ENCODE assay signal across 28 cellular contexts in genomic region chr2:167825664-167826063, GRCh38.
"Had no signal": no experiment of that assay in that cellular context is flagged by ENCODE, and none has a peak within 500 bp of the region (broad histone marks: within the 10 kb centered on the region; RNA-seq: fewer than 3 reads in every experiment).

No MANE protein-coding gene starts in this region.

- DNase-seq: activated CD4-positive, alpha-beta T cell treated with anti-CD3 and anti-CD28 coated beads, Interleukin-2, amount 10 ng/mL, durations not matched to agents 24 days and 14 days; activated CD4-positive, alpha-beta T cell treated with anti-CD3 and anti-CD28 coated beads, Interleukin-2, amount 50 U/mL, for 4 hours; activated CD8-positive, alpha-beta T cell treated with anti-CD3 and anti-CD28 coated beads for 36 hours; activated effector memory CD4-positive, alpha-beta T cell treated with anti-CD3 and anti-CD28 coated beads, Interleukin-2, amount 50 U/mL, for 16 hours; activated naive CD4-positive, alpha-beta T cell; activated naive CD8-positive, alpha-beta T cell treated with anti-CD3 and anti-CD28 coated beads, Interleukin-2, amount 10 ng/mL, durations not matched to agents 7 days and 5 days; activated T-cell treated with anti-CD3 and anti-CD28 coated beads, Interleukin-2, amount 50 U/mL, for 1 hour; activated T-cell treated with anti-CD3 and anti-CD28 coated beads, Interleukin-2, amount 50 U/mL, for 72 hours; adrenal gland; NCI-H1105; NCI-H1417 treated with DMSO at 0.1 percent for 48 hours; NCI-H187 treated with DMSO at 0.1 percent for 48 hours; NCI-H2081; NCI-H510A; NCI-H526; NCI-H748 treated with DMSO at 0.1 percent for 48 hours; NK-92 treated with Interleukin-12 subunit alpha and Interleukin-12 subunit beta, amount 100 ng/mL, for 24 hours; SHP77; SK-N-SH had no signal

- H3K4me1 Mint-ChIP-seq: activated CD4-positive, alpha-beta T cell treated with anti-CD3 and anti-CD28 coated beads, Interleukin-2, amount 10 ng/mL, durations not matched to agents 24 days and 14 days; activated naive CD4-positive, alpha-beta T cell treated with anti-CD3 and anti-CD28 coated beads, Interleukin-2, amount 50 U/mL, for 24 hours; activated naive CD8-positive, alpha-beta T cell treated with anti-CD3 and anti-CD28 coated beads, Interleukin-2, amount 10 ng/mL, durations not matched to agents 7 days and 5 days; activated T-helper 17 cell treated with anti-CD3 and anti-CD28 coated beads, Interleukin-2, amount 50 U/mL, for 72 hours; central memory CD8-positive, alpha-beta T cell had no signal

- H3K9ac ChIP-seq: SK-N-SH had no signal

- H3K4me3 ChIP-seq: adrenal gland, cardiac muscle cell, K562, SJSA1 had no signal

- H3K9me2 ChIP-seq: SK-N-SH had no signal

- H3K27ac Mint-ChIP-seq: activated CD4-positive, alpha-beta T cell treated with anti-CD3 and anti-CD28 coated beads, Interleukin-2, amount 10 ng/mL, durations not matched to agents 24 days and 14 days; activated CD8-positive, alpha-beta T cell treated with anti-CD3 and anti-CD28 coated beads for 36 hours; activated naive CD4-positive, alpha-beta T cell treated with anti-CD3 and anti-CD28 coated beads, Interleukin-2, amount 50 U/mL, for 24 hours; activated naive CD8-positive, alpha-beta T cell treated with anti-CD3 and anti-CD28 coated beads, Interleukin-2, amount 10 ng/mL, durations not matched to agents 7 days and 5 days; activated T-cell treated with anti-CD3 and anti-CD28 coated beads, Interleukin-2, amount 50 U/mL, for 72 hours; activated T-helper 17 cell treated with anti-CD3 and anti-CD28 coated beads, Interleukin-2, amount 50 U/mL, for 72 hours; T-helper 1 cell treated with Interleukin-12 subunit alpha and Interleukin-12 subunit beta and Interleukin-4 antibody, amounts not matched to agents 30 μg/mL and 1 μg/mL, for 36 hours; T-helper 2 cell treated with Interferon-gamma antibody and Interleukin-4, amounts not matched to agents 5 μg/mL and 100 μg/mL, for 36 hours had no signal

- H3K4me3 Mint-ChIP-seq: activated CD4-positive, alpha-beta T cell treated with anti-CD3 and anti-CD28 coated beads, Interleukin-2, amount 10 ng/mL, durations not matched to agents 24 days and 14 days; activated CD8-positive, alpha-beta T cell treated with anti-CD3 and anti-CD28 coated beads for 36 hours; activated naive CD4-positive, alpha-beta T cell treated with anti-CD3 and anti-CD28 coated beads, Interleukin-2, amount 50 U/mL, for 24 hours; activated naive CD8-positive, alpha-beta T cell treated with anti-CD3 and anti-CD28 coated beads, Interleukin-2, amount 10 ng/mL, durations not matched to agents 7 days and 5 days; activated T-cell treated with anti-CD3 and anti-CD28 coated beads, Interleukin-2, amount 50 U/mL, for 72 hours; activated T-helper 17 cell treated with anti-CD3 and anti-CD28 coated beads, Interleukin-2, amount 50 U/mL, for 72 hours; central memory CD8-positive, alpha-beta T cell; T-helper 1 cell treated with Interleukin-12 subunit alpha and Interleukin-12 subunit beta and Interleukin-4 antibody, amounts not matched to agents 30 μg/mL and 1 μg/mL, for 36 hours; T-helper 2 cell treated with Interferon-gamma antibody and Interleukin-4, amounts not matched to agents 5 μg/mL and 100 μg/mL, for 36 hours had no signal

- H3K27ac ChIP-seq: adrenal gland, cardiac muscle cell, SJSA1 had no signal

- H3K27me3 Mint-ChIP-seq: activated CD4-positive, alpha-beta T cell treated with anti-CD3 and anti-CD28 coated beads, Interleukin-2, amount 10 ng/mL, durations not matched to agents 24 days and 14 days; activated naive CD4-positive, alpha-beta T cell treated with anti-CD3 and anti-CD28 coated beads, Interleukin-2, amount 50 U/mL, for 24 hours; activated naive CD8-positive, alpha-beta T cell treated with anti-CD3 and anti-CD28 coated beads, Interleukin-2, amount 10 ng/mL, durations not matched to agents 7 days and 5 days had no signal

- H3K4me2 ChIP-seq: SK-N-SH had no signal

- H3K9me3 Mint-ChIP-seq: activated CD4-positive, alpha-beta T cell treated with anti-CD3 and anti-CD28 coated beads, Interleukin-2, amount 10 ng/mL, durations not matched to agents 24 days and 14 days; activated CD8-positive, alpha-beta T cell treated with anti-CD3 and anti-CD28 coated beads for 36 hours; activated naive CD4-positive, alpha-beta T cell treated with anti-CD3 and anti-CD28 coated beads, Interleukin-2, amount 50 U/mL, for 24 hours; activated naive CD8-positive, alpha-beta T cell treated with anti-CD3 and anti-CD28 coated beads, Interleukin-2, amount 10 ng/mL, durations not matched to agents 7 days and 5 days; activated T-helper 17 cell treated with anti-CD3 and anti-CD28 coated beads, Interleukin-2, amount 50 U/mL, for 72 hours; central memory CD8-positive, alpha-beta T cell; T-helper 1 cell treated with Interleukin-12 subunit alpha and Interleukin-12 subunit beta and Interleukin-4 antibody, amounts not matched to agents 30 μg/mL and 1 μg/mL, for 36 hours; T-helper 2 cell treated with Interferon-gamma antibody and Interleukin-4, amounts not matched to agents 5 μg/mL and 100 μg/mL, for 36 hours had no signal

- H3K9me3 ChIP-seq: adrenal gland, SJSA1, SK-N-SH had no signal

- ATAC-seq: activated CD8-positive, alpha-beta T cell treated with anti-CD3 and anti-CD28 coated beads for 36 hours; activated T-cell treated with anti-CD3 and anti-CD28 coated beads, Interleukin-2, amount 50 U/mL, for 72 hours; activated T-helper 17 cell treated with anti-CD3 and anti-CD28 coated beads, Interleukin-2, amount 50 U/mL, for 72 hours; K562 had no signal

- FAIRE-seq: TTC549 had no signal

- H3K27me3 ChIP-seq: adrenal gland, cardiac muscle cell, SJSA1 had no signal

- H3K36me3 Mint-ChIP-seq: activated naive CD4-positive, alpha-beta T cell treated with anti-CD3 and anti-CD28 coated beads, Interleukin-2, amount 50 U/mL, for 24 hours; activated naive CD8-positive, alpha-beta T cell treated with anti-CD3 and anti-CD28 coated beads, Interleukin-2, amount 10 ng/mL, durations not matched to agents 7 days and 5 days had no signal

- H3K36me3 ChIP-seq: adrenal gland, cardiac muscle cell, SJSA1 had no signal

- H3K4me1 ChIP-seq: adrenal gland, SJSA1 had no signal
